ENCODE assay signal across 19 cellular contexts in the genomic region with DNA sequence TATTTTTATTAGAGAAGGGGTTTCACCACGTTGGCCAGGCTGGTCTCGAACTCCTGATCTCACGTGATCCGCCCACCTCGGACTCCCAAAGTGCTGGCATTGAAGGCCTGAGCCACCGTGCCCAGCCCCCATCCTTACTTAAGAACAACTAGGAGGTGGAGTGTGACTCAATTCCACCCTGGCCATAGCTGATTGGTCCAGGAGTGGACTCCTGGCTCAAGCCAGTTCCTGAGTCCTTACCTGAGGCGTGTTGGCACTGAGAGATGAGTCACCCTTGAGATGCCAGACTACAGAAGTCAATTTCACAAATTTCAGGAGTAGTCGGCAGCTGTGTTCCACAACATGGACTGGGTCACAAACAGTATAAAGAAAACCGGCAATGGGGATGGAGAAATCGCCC.
DNase-seq lines count a peak whose midpoint lies in the region; ATAC-seq lines count a peak whose summit lies in the region.
"Had no signal": no experiment of that assay in that cellular context is flagged by ENCODE, and none has a peak within 500 bp of the region (broad histone marks: within the 10 kb centered on the region; RNA-seq: fewer than 3 reads in every experiment).

No MANE protein-coding gene starts in this region.

- no peak for ATAC-seq in HG02884 (IDR thresholded peaks at IDR 0.05; ENCODE audit: unreplicated experiment)

- DNase-seq in DMS53 (lab: John Stamatoyannopoulos, UW): peak; percentile 28
- DNase-seq in DMS53 treated with DMSO at 0.1 percent for 48 hours (lab: John Stamatoyannopoulos, UW; ENCODE audit: unreplicated experiment): no peak
- DNase-seq in SW480 (ENCODE audit: low spot score): peak; percentile 22
- DNase-seq in glomerular visceral epithelial cell (ENCODE audit: extremely low spot score): peak; percentile 6
- DNase-seq in ureter (ENCODE audit: low spot score): peak; percentile 51
- DNase-seq in NCI-H510A (lab: John Stamatoyannopoulos, UW): no peak
- no peak for DNase-seq in SIG-M5 (lab: John Stamatoyannopoulos, UW)
- DNase-seq: 8988T; activated T-cell treated with anti-CD3 and anti-CD28 coated beads, Interleukin-2, amount 50 U/mL, for 24 hours; BE2C; COR-L47; head of caudate nucleus; MG63; NCI-H1436 treated with DMSO at 0.1 percent for 48 hours; NCI-H526 treated with DMSO at 0.1 percent for 48 hours; OCI-M1; stimulated activated CD4-positive, alpha-beta T cell treated with anti-CD3 and anti-CD28 coated beads, Interleukin-4, amount 100 ng/mL, for 4 hours; transverse colon had no signal

Comparison
In these comparisons a context has a peak if more than half of its experiments do, and no peak if none do; other contexts are left out.
1. DNase-seq: peak in DMS53 (single experiment), SW480 (single experiment), glomerular visceral epithelial cell (single experiment) and ureter (single experiment); none in DMS53 treated with DMSO at 0.1 percent for 48 hours (single experiment), NCI-H510A (single experiment) and SIG-M5 (single experiment).